Comparison of ENCODE assay signal across 8 cellular contexts in the genomic region with DNA sequence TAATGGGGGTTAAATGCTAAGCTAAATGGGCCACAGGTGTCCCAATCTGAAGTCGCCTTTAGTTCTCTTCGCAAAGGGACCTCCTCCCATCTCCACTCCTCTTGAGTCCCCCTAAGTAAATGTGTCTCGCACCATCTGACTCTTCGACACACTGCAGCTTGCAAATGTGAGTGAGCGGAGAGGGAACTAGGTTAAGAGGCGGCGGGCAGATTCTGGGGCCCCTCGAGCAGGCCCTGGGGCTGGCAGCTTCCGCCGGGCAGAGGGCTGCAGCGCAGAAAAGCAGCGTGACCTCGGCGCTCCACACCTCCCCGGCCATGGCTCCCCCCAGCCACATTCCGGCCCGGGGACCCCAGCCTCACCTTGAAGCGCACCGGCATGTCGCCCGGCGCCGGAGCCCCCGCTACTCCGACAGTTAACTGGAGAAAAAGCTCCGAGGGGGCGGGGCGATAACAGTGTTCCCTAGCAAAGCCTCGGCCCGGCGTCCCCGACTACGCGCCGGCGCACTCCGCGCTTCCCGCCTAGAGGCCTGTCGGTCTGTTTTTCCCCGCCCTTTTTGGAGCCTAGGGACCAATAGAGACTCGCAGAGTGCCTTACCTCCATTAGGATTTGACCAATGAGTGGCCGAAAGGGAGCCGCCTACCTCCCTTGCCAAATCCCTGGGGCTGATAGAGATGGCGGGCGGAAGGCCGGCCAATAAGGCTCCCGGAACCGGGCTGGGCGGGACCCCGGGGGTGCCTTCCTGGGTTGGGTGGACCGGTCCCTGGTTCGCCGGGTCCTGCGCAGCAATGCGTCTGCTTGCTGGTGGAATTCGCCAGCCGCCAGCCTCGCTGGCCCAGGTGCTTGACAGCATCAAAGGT. TPM values are rescaled to one million over a fixed set of nuclear protein-coding genes. Genes with fewer than 3 reads are reported as not detected.
DNase-seq lines count a peak whose midpoint lies in the region; ATAC-seq, FAIRE-seq and TF ChIP-seq lines count a peak whose summit lies in the region.

A gene with protein sequence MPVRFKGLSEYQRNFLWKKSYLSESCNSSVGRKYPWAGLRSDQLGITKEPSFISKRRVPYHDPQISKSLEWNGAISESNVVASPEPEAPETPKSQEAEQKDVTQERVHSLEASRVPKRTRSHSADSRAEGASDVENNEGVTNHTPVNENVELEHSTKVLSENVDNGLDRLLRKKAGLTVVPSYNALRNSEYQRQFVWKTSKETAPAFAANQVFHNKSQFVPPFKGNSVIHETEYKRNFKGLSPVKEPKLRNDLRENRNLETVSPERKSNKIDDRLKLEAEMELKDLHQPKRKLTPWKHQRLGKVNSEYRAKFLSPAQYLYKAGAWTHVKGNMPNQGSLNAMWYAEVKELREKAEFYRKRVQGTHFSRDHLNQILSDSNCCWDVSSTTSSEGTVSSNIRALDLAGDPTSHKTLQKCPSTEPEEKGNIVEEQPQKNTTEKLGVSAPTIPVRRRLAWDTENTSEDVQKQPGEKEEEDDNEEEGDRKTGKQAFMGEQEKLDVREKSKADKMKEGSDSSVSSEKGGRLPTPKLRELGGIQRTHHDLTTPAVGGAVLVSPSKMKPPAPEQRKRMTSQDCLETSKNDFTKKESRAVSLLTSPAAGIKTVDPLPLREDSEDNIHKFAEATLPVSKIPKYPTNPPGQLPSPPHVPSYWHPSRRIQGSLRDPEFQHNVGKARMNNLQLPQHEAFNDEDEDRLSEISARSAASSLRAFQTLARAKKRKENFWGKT (minus strand): TSS at position 494 of the 857 bp plus-strand sequence. CDS start 117 bp downstream, at position 377.

- peaks cover 3% of the 10 kb centered on the region for H3K27me3 Mint-ChIP-seq in endodermal cell (ENCODE audit: insufficient read depth)

- H3K4me1 ChIP-seq in endodermal cell (ENCODE audit: control insufficient read depth, insufficient read depth, low read length) = peaks cover 9% of the 10 kb centered on the region
- no peaks in the 10 kb centered on the region for H3K4me1 ChIP-seq in mesendoderm (ENCODE audit: control insufficient read depth, low read depth, low read length)

- H3K36me3 ChIP-seq in endodermal cell (ENCODE audit: control insufficient read depth, insufficient read depth, low read length) (no peaks in the 10 kb centered on the region), mesendoderm (ENCODE audit: control insufficient read depth, insufficient read depth, low read length) (no peaks in the 10 kb centered on the region)

- no peak within 1 kb of the TSS for H4K8ac ChIP-seq in mesendoderm (ENCODE audit: low read depth, low read length)

- no peaks in the 10 kb centered on the region for H3K79me1 ChIP-seq in mesendoderm (ENCODE audit: low read length)

- no peaks in the 10 kb centered on the region for H3K9me3 Mint-ChIP-seq in endodermal cell

- peaks cover 8% of the 10 kb centered on the region for H3K36me3 Mint-ChIP-seq in endodermal cell (ENCODE audit: low read depth)

- TF ChIP-seq CTCF in endodermal cell (conservative IDR thresholded peaks at IDR 0.05) = no peak

- DNase-seq in CMK (ENCODE audit: low read depth) (peak; percentile 81), HTR-8/SVneo (ENCODE audit: insufficient read length, low spot score) (peak; percentile 96), NOMO-1 treated with dmso at 0.1 percent for 144 hours (lab: John Stamatoyannopoulos, UW; ENCODE audit: unreplicated experiment) (peak; percentile 94), endodermal cell (peak; percentile 100), mesendoderm (peak; percentile 99)
- DNase-seq in activated CD8-positive, alpha-beta memory T cell treated with anti-CD3 and anti-CD28 coated beads for 48 hours (ENCODE audit: low read depth in 2 of 3, low spot score in 2 of 3) = peak; percentile 87 to 94 (median 93)
- DNase-seq in stimulated activated CD8-positive, alpha-beta memory T cell treated with anti-CD3 and anti-CD28 coated beads, Interleukin-15, amount 100 ng/mL, for 1 hour (ENCODE audit: low read depth) = peak; percentile 87

- peak within 1 kb of the TSS; percentile 75 for H3K4me3 Mint-ChIP-seq in endodermal cell

- peaks cover 35% of the 10 kb centered on the region for H3K4me1 Mint-ChIP-seq in endodermal cell

- H3K27ac ChIP-seq in endodermal cell (ENCODE audit: low read depth, low read length) (no peak within 1 kb of the TSS), mesendoderm (ENCODE audit: low read depth, low read length) (peak within 1 kb of the TSS; percentile 46)

- no peak within 1 kb of the TSS for H2BK5ac ChIP-seq in mesendoderm (ENCODE audit: low read length)

- H3K4me3 ChIP-seq in endodermal cell (ENCODE audit: low read length) (peak within 1 kb of the TSS; percentile 89), mesendoderm (ENCODE audit: low read length) (peak within 1 kb of the TSS; percentile 68)

- 0% methylated on average over 22 to 59 of the region's 59 CpGs for whole genome bisulfite sequencing in endodermal cell (ENCODE audit: insufficient coverage in 1 of 2, insufficient read length in 1 of 2), 2 experiments
- WGBS in mesendoderm (ENCODE audit: extremely low coverage, insufficient coverage, low lambda C conversion rate) = no CpG with 5 or more reads among the region's 59 CpGs

- no peaks in the 10 kb centered on the region for H3K79me2 ChIP-seq in mesendoderm (ENCODE audit: control insufficient read depth, insufficient read depth, low read length)

- H3K27me3 ChIP-seq in endodermal cell (ENCODE audit: control insufficient read depth, insufficient read depth, low read length, poor library complexity, severe bottlenecking) = no peaks in the 10 kb centered on the region
- H3K27me3 ChIP-seq in mesendoderm (ENCODE audit: insufficient read depth, low read length, poor library complexity) = no peaks in the 10 kb centered on the region

- peak within 1 kb of the TSS; percentile 23 for H3K4ac ChIP-seq in mesendoderm (ENCODE audit: low read depth, low read length)

- H3K18ac ChIP-seq in mesendoderm (ENCODE audit: low read length) = no peak within 1 kb of the TSS

- H3K4me2 ChIP-seq in mesendoderm (ENCODE audit: low read length) = peak within 1 kb of the TSS; percentile 74

- peak within 1 kb of the TSS; percentile 84 for H3K56ac ChIP-seq in mesendoderm (ENCODE audit: low read length)

- peak within 1 kb of the TSS; percentile 44 for H3K9ac ChIP-seq in endodermal cell (ENCODE audit: extremely low read depth, low read length, poor library complexity, severe bottlenecking)
- peak within 1 kb of the TSS; percentile 78 for H3K9ac ChIP-seq in mesendoderm (ENCODE audit: low read length)

- H2BK120ac ChIP-seq in mesendoderm (ENCODE audit: low read depth, low read length) = no peak within 1 kb of the TSS

- ATAC-seq in GM21367 (IDR thresholded peaks at IDR 0.05; ENCODE audit: unreplicated experiment) = peak; percentile 90

- FAIRE-seq in HTR-8/SVneo (lab: Jason Lieb, UNC) = peak; percentile 33

- no peak within 1 kb of the TSS for H4K5ac ChIP-seq in mesendoderm (ENCODE audit: low read length)

- H2AK5ac ChIP-seq in mesendoderm (ENCODE audit: low read length) = no peak within 1 kb of the TSS

- no peaks in the 10 kb centered on the region for H3K9me3 ChIP-seq in endodermal cell (ENCODE audit: control insufficient read depth, low read length)

- peak within 1 kb of the TSS; percentile 85 for H3K27ac Mint-ChIP-seq in endodermal cell

- no peak within 1 kb of the TSS for H3K23ac ChIP-seq in mesendoderm (ENCODE audit: low read length)

- H2BK15ac ChIP-seq in mesendoderm (replicated peaks; ENCODE audit: low read depth) = no peak within 1 kb of the TSS

RNA-seq across cellular contexts. Expression of the gene that starts here (rescaled TPM):
- total RNA-seq in endodermal cell = 10 to 100 TPM; 20.2 to 21.2 TPM
- 19.6 TPM for polyA plus RNA-seq in endodermal cell (2013, experiment 1 of 2)
- polyA plus RNA-seq in endodermal cell (2013, experiment 2 of 2) = 19.4 TPM
- polyA plus RNA-seq in mesendoderm (2013, experiment 1 of 2) = 5.3 TPM
- 5.6 TPM for polyA plus RNA-seq in mesendoderm (2013, experiment 2 of 2)
